24 cellular contexts compared by ENCODE assay signal in the genomic region with DNA sequence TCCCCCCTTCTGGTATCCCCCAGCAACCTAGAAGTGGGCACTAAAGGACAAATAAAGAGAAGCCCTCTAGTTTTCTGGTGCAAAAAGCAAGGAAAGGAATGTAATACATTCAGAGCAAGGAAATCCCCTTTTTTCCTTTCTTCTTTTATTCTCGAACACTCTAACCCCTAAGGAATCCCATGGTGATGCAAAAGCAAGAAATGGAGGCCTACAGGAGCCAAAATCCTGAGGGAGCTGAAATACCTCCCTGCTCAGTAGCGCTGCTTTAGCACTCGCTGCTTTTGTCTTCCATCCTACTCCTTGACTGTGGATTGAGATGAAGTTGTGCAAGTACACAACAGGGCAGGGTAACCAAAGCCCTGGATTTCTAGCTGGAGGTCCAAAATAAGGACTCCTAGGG.
"Had no signal": no experiment of that assay in that cellular context is flagged by ENCODE, and none has a peak within 500 bp of the region (broad histone marks: within the 10 kb centered on the region; RNA-seq: fewer than 3 reads in every experiment).

No MANE protein-coding gene starts in this region.

- DNase-seq: activated CD4-positive, alpha-beta T cell treated with anti-CD3 and anti-CD28 coated beads for 36 hours; activated CD4-positive, alpha-beta T cell treated with anti-CD3 and anti-CD28 coated beads, Interleukin-2, amount 10 ng/mL, durations not matched to agents 7 days and 5 days; activated CD4-positive, alpha-beta T cell treated with anti-CD3 and anti-CD28 coated beads, Interleukin-2, amount 50 U/mL, for 48 hours; activated CD8-positive, alpha-beta T cell treated with anti-CD3 and anti-CD28 coated beads, Interleukin-2, amount 10 ng/mL, durations not matched to agents 7 days and 5 days; activated gamma-delta T cell; activated naive CD4-positive, alpha-beta T cell treated with anti-CD3 and anti-CD28 coated beads for 36 hours; activated T-cell treated with anti-CD3 and anti-CD28 coated beads, Interleukin-2, amount 50 U/mL, for 24 hours; adrenal gland; caudate nucleus; cerebellar nuclear complex; MM.1S; MV-4-11; NCI-H1092; NCI-H1436 treated with DMSO at 0.1 percent for 48 hours; NCI-H1694 treated with DMSO at 0.1 percent for 48 hours; NCI-H2029; NCI-H345; NCI-H524 treated with DMSO at 0.1 percent for 48 hours; SHP77; SJCRH30 had no signal

- H3K4me1 ChIP-seq: adrenal gland, SJCRH30 had no signal

- H3K27ac ChIP-seq: adrenal gland, SJCRH30, SK-N-MC had no signal

- H3K36me3 ChIP-seq: adrenal gland, SJCRH30 had no signal

- ATAC-seq: activated CD4-positive, alpha-beta T cell treated with anti-CD3 and anti-CD28 coated beads for 36 hours; activated CD4-positive, CD25-positive, alpha-beta regulatory T cell treated with anti-CD3 and anti-CD28 coated beads, Interleukin-2, amount 50 U/mL, for 24 hours; activated CD8-positive, alpha-beta T cell treated with anti-CD3 and anti-CD28 coated beads, Interleukin-2, amount 10 ng/mL, durations not matched to agents 7 days and 5 days; activated naive CD4-positive, alpha-beta T cell treated with anti-CD3 and anti-CD28 coated beads, Interleukin-2, amount 50 U/mL, for 72 hours; Panc1 had no signal

- H3K4me3 ChIP-seq: adrenal gland, SJCRH30, SK-N-MC had no signal

- H3K9me3 ChIP-seq: SJCRH30 had no signal

- H3K27me3 ChIP-seq: adrenal gland, SJCRH30 had no signal
